20 cellular contexts compared by ENCODE assay signal in genomic region chr5:175381116-175381515, GRCh38.
A peak's percentile ranks its signal among the peaks of the same experiment; 100 is the strongest.
DNase-seq lines count a peak whose midpoint lies in the region; ATAC-seq and TF ChIP-seq lines count a peak whose summit lies in the region.
"Had no signal": no experiment of that assay in that cellular context is flagged by ENCODE, and none has a peak within 500 bp of the region (broad histone marks: within the 10 kb centered on the region; RNA-seq: fewer than 3 reads in every experiment).

No MANE protein-coding gene starts in this region.

- no peaks in the 10 kb centered on the region for H4K20me1 ChIP-seq in HCT116 (ENCODE audit: insufficient read depth)
- H4K20me1 ChIP-seq: BLaER1 had no signal

- no peak overlapping the region for H3K4me3 ChIP-seq in HCT116 (replicated peaks in 1 of 2; ENCODE audit: low read depth in 1 of 2, low read length in 2 of 2)
- no peak overlapping the region for H3K4me3 ChIP-seq in SJCRH30
- H3K4me3 ChIP-seq in mesendoderm (ENCODE audit: low read length), result no peak overlapping the region
- H3K4me3 ChIP-seq: BLaER1, GM12878, GM23338 had no signal

- CTCF ChIA-PET in HCT116 (lab: Charles Lee), result no interaction called here

- H4K8ac ChIP-seq in mesendoderm (ENCODE audit: low read depth, low read length), result no peak overlapping the region

- no peak overlapping the region for H3K9ac ChIP-seq in HCT116 (ENCODE audit: low read length)
- H3K9ac ChIP-seq in mesendoderm (ENCODE audit: low read length), result no peak overlapping the region
- H3K9ac ChIP-seq: BLaER1 had no signal

- H3K4me2 ChIP-seq in HCT116 (ENCODE audit: low read length), result no peak overlapping the region
- H3K4me2 ChIP-seq in mesendoderm (ENCODE audit: low read length), result no peak overlapping the region
- H3K4me2 ChIP-seq: BLaER1, GM23338 had no signal

- H3K18ac ChIP-seq in mesendoderm (ENCODE audit: low read length), result no peak overlapping the region

- H2AFZ ChIP-seq in HCT116 (ENCODE audit: low read depth, low read length, poor library complexity, severe bottlenecking), result no peak overlapping the region
- H2AFZ ChIP-seq: GM23338 had no signal

- WGBS in mesendoderm (ENCODE audit: extremely low coverage, insufficient coverage, low lambda C conversion rate), result no CpG with 5 or more reads among the region's 4 CpGs

- intact Hi-C loops in HCT116 (cut with micrococcal nuclease), result no loop called here

- no peak overlapping the region for H2BK120ac ChIP-seq in mesendoderm (ENCODE audit: low read depth, low read length)

- ATAC-seq in HCT116, result no peak
- ATAC-seq: GM12878, GM23338 had no signal

- peak; percentile 74 for DNase-seq in DMS53 (lab: John Stamatoyannopoulos, UW)
- DNase-seq in HCT116 (ENCODE audit: low read depth, low spot score), result no peak
- peak; percentile 42 to 83 for DNase-seq in SJCRH30
- DNase-seq in mesendoderm, result peak; percentile 10
- DNase-seq in kidney glomerular epithelial cell (lab: John Stamatoyannopoulos, UW), result no peak
- no peak for DNase-seq in NCI-H2029 (lab: John Stamatoyannopoulos, UW)
- no peak for DNase-seq in activated CD4-positive, alpha-beta T cell treated with anti-CD3 and anti-CD28 coated beads for 4 hours
- DNase-seq in GM19240 (ENCODE audit: insufficient read length, low spot score), result no peak
- DNase-seq: CD4-positive, alpha-beta memory T cell; DMS153; DND-41; EL; H7; IMR-90; Karpas-422; KBM-7 had no signal

- no TSS peak for BruUV-seq in HCT116 (replicated peaks; lab: Mats Ljungman, UMichigan)

- H3K27ac ChIP-seq in HCT116 (ENCODE audit: low read depth, low read length) (peak overlapping the region; percentile 83; the same call in 1 of the 2 replicates), SJCRH30 (peak overlapping the region; percentile 97), mesendoderm (ENCODE audit: low read depth, low read length) (no peak overlapping the region)
- H3K27ac ChIP-seq: BLaER1, HL-60 had no signal

- no peak overlapping the region for H3K56ac ChIP-seq in mesendoderm (ENCODE audit: low read length)

- no peak for TF ChIP-seq RAD21 in HCT116 (IDR thresholded peaks at IDR 0.05; ENCODE audit: low read depth)

- H2BK15ac ChIP-seq in mesendoderm (replicated peaks; ENCODE audit: low read depth), result no peak overlapping the region

- H3K79me1 ChIP-seq in mesendoderm (ENCODE audit: low read length), result no peaks in the 10 kb centered on the region

- TF ChIP-seq POLR2A in HCT116 (IDR thresholded peaks at IDR 0.05; ENCODE audit: borderline replicate concordance, extremely low read depth, insufficient read depth, insufficient read length), result no peak

- H3K79me2 ChIP-seq in HCT116 (ENCODE audit: insufficient read depth, low read length) (no peaks in the 10 kb centered on the region), mesendoderm (ENCODE audit: control insufficient read depth, insufficient read depth, low read length) (no peaks in the 10 kb centered on the region)

- H3K27me3 ChIP-seq in HCT116 (ENCODE audit: insufficient read depth, low read length) (0 out of 2 replicates have a peak, but pooled peaks cover 4% of the 10 kb centered on the region), SJCRH30 (no peaks in the 10 kb centered on the region), mesendoderm (ENCODE audit: insufficient read depth, low read length, poor library complexity) (no peaks in the 10 kb centered on the region)
- H3K27me3 ChIP-seq: BLaER1 had no signal

- RAD21 ChIA-PET in HCT116 (lab: Charles Lee; ENCODE audit: low non-redundant PET in 1 of 2, low total read pairs in 2 of 2, uncharacterized antibody in 2 of 2, unreplicated experiment in 2 of 2), result no interaction called here

- H3K9me3 ChIP-seq in HCT116 (ENCODE audit: control insufficient read depth in 1 of 2, insufficient read depth in 1 of 2, low read depth in 1 of 2, low read length in 2 of 2) (no peaks in the 10 kb centered on the region), SJCRH30 (replicated peaks) (no peaks in the 10 kb centered on the region)

- no peak overlapping the region for H2BK5ac ChIP-seq in mesendoderm (ENCODE audit: low read length)

- peaks cover 33 to 72% of the 10 kb centered on the region in 2 experiments for H3K4me1 ChIP-seq in HCT116 (ENCODE audit: control insufficient read depth in 1 of 2, insufficient read depth in 2 of 2, low read length in 2 of 2)
- H3K4me1 ChIP-seq in SJCRH30, result peaks cover 73% of the 10 kb centered on the region
- H3K4me1 ChIP-seq in mesendoderm (ENCODE audit: control insufficient read depth, low read depth, low read length), result no peaks in the 10 kb centered on the region

- H2AK5ac ChIP-seq in mesendoderm (ENCODE audit: low read length), result no peak overlapping the region

- no peak overlapping the region for H3K4ac ChIP-seq in mesendoderm (ENCODE audit: low read depth, low read length)

- no peaks in the 10 kb centered on the region for H3K9me2 ChIP-seq in HCT116 (ENCODE audit: insufficient read depth)

- no peak overlapping the region for H3K23ac ChIP-seq in mesendoderm (ENCODE audit: low read length)

- no peak overlapping the region for H4K5ac ChIP-seq in mesendoderm (ENCODE audit: low read length)

- TF ChIP-seq CTCF in HCT116 (IDR thresholded peaks at IDR 0.05 in 2 of 3, conservative IDR thresholded peaks at IDR 0.05 in 1 of 3; ENCODE audit: borderline replicate concordance in 1 of 3, insufficient read depth in 1 of 3, low read depth in 2 of 3, low read length in 2 of 3), result no peak

- POLR2A ChIA-PET in HCT116 (lab: Charles Lee), result no interaction called here

- H3K36me3 ChIP-seq in HCT116 (ENCODE audit: control insufficient read depth in 1 of 2, insufficient read depth in 2 of 2, low read length in 2 of 2) (no peaks in the 10 kb centered on the region), SJCRH30 (no peaks in the 10 kb centered on the region), mesendoderm (ENCODE audit: control insufficient read depth, insufficient read depth, low read length) (no peaks in the 10 kb centered on the region)
- H3K36me3 ChIP-seq: BLaER1 had no signal

TF ChIP-seq in HCT116, 20 proteins besides CTCF, POLR2A, EP300 and RAD21:
- TF ChIP-seq REST (IDR thresholded peaks at IDR 0.05; ENCODE audit: low read depth) (no peak), YY1 (IDR thresholded peaks at IDR 0.05; ENCODE audit: extremely low read depth, insufficient replicate concordance, low read depth, low read length) (no peak), TCF7L2 (IDR thresholded peaks at IDR 0.05; ENCODE audit: borderline replicate concordance, extremely low read depth, insufficient read depth, insufficient read length) (no peak), CEBPB (IDR thresholded peaks at IDR 0.05; ENCODE audit: low read depth) (no peak)

Comparison
In these comparisons a context has a peak if more than half of its experiments do, and no peak if none do; other contexts are left out.
1. DNase-seq: peak in DMS53 (single experiment), SJCRH30 (2 of 2) and mesendoderm (single experiment); none in HCT116 (single experiment), kidney glomerular epithelial cell (single experiment), NCI-H2029 (single experiment), activated CD4-positive, alpha-beta T cell treated with anti-CD3 and anti-CD28 coated beads for 4 hours (0 of 2) and GM19240 (single experiment).